In the genomic region with DNA sequence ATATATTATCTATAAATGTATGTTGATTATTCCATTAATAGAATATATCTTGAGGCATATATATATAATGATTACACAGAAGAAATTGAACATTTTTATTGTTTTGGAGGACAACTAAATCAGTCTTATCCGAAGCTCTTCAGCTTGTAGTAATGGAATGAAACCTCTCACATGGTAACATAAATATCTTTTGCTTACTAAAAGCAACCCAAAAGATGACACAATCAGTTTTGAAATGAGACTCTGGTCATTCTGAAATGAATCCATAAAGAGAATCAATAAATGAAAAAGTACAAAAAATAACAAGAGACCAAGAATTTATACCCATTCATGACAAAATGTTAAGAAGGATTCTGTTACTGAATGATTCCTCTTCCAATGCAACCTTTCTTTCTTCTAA, we compare ENCODE assay signal across 24 cellular contexts.
"Had no signal": no experiment of that assay in that cellular context is flagged by ENCODE, and none has a peak within 500 bp of the region (broad histone marks: within the 10 kb centered on the region; RNA-seq: fewer than 3 reads in every experiment).

No MANE protein-coding gene starts in this region.

- H3K27ac ChIP-seq: esophagus squamous epithelium, gastroesophageal sphincter, left ventricle myocardium inferior, lower lobe of right lung, ovary, sigmoid colon, skin epidermis, stomach, thoracic aorta, transverse colon had no signal

- ATAC-seq: gastroesophageal sphincter, left cardiac atrium, lower lobe of right lung, natural killer cell had no signal

- FAIRE-seq: kidney had no signal

- H3K4me1 ChIP-seq: esophagus squamous epithelium, gastroesophageal sphincter, lower lobe of right lung, sigmoid colon, transverse colon had no signal

- H3K9me3 Mint-ChIP-seq: memory B cell, natural killer cell, neural crest cell had no signal

- H3K9me3 ChIP-seq: esophagus squamous epithelium, gastroesophageal sphincter, left ventricle myocardium inferior, lower lobe of right lung, ovary, right atrium auricular region, sigmoid colon, stomach, thoracic aorta, transverse colon had no signal

- H3K27ac Mint-ChIP-seq: memory B cell, mesothelial cell of epicardium, natural killer cell had no signal

- H3K4me3 Mint-ChIP-seq: memory B cell, mesothelial cell of epicardium, natural killer cell, neural crest cell had no signal

- DNase-seq: effector memory CD4-positive, alpha-beta T cell; esophagus squamous epithelium; foreskin fibroblast; glutamatergic neuron; kidney; left cardiac atrium; left ventricle myocardium inferior; lower lobe of right lung; natural killer cell; nucleus accumbens; ovary; sigmoid colon; stimulated activated CD4-positive, alpha-beta T cell treated with anti-CD3 and anti-CD28 coated beads, Interleukin-2, amount 100 ng/mL, for 24 hours; stimulated activated naive CD4-positive, alpha-beta T cell; stomach; substantia nigra; transverse colon had no signal

- H3K4me1 Mint-ChIP-seq: memory B cell, mesothelial cell of epicardium, natural killer cell had no signal

- H3K36me3 Mint-ChIP-seq: memory B cell, mesothelial cell of epicardium, natural killer cell had no signal

- H3K36me3 ChIP-seq: esophagus squamous epithelium, gastroesophageal sphincter, left ventricle myocardium inferior, lower lobe of right lung, ovary, right atrium auricular region, sigmoid colon, stomach, thoracic aorta, transverse colon had no signal

- H3K27me3 ChIP-seq: esophagus squamous epithelium, gastroesophageal sphincter, ovary, right atrium auricular region, sigmoid colon, stomach, transverse colon had no signal

- H3K27me3 Mint-ChIP-seq: memory B cell had no signal

- H3K4me3 ChIP-seq: esophagus squamous epithelium, gastroesophageal sphincter, left ventricle myocardium inferior, lower lobe of right lung, ovary, right atrium auricular region, sigmoid colon, skin epidermis, stomach, thoracic aorta, transverse colon had no signal
